ENCODE assay signal across 1 cellular context in the genomic region with DNA sequence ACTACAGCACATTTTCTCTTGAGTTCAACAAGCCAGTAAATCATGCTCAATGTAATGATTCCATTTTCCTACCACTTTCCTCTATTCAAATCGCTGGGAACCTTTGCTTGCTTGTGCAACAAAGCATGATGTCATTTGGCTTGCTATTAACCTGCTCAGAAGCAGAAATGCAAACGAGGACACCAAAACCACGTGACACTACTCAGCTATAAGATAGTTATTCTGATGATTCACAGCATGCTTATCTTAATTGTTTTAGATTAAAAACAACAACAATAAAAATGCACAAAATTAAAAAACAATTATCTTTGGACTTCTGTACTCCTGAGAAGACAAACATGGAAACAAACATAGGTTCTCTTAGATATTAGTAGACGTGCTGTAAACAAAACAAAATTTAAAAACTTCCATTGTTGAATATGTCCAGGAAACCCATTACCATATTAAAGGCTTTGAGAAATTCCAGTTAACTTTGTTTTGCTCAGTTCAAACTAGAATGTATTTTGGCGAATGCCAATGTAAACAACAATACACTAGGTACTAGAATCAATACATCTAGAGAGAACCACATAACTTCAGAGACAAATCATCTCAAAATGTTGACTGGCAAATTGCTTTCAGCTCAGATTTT.
TF ChIP-seq lines count a peak whose summit lies in the region.

No MANE protein-coding gene starts in this region.

TF ChIP-seq in GM23338, 12 proteins besides CTCF, POLR2A, EP300 and RAD21:
- TF ChIP-seq, protein P1, sequence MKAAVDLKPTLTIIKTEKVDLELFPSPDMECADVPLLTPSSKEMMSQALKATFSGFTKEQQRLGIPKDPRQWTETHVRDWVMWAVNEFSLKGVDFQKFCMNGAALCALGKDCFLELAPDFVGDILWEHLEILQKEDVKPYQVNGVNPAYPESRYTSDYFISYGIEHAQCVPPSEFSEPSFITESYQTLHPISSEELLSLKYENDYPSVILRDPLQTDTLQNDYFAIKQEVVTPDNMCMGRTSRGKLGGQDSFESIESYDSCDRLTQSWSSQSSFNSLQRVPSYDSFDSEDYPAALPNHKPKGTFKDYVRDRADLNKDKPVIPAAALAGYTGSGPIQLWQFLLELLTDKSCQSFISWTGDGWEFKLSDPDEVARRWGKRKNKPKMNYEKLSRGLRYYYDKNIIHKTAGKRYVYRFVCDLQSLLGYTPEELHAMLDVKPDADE (IDR thresholded peaks at IDR 0.05): no peak
- no peak for TF ChIP-seq ZNF114 (CRISPR knock-in tag; IDR thresholded peaks at IDR 0.05)
- TF ChIP-seq, protein P2, sequence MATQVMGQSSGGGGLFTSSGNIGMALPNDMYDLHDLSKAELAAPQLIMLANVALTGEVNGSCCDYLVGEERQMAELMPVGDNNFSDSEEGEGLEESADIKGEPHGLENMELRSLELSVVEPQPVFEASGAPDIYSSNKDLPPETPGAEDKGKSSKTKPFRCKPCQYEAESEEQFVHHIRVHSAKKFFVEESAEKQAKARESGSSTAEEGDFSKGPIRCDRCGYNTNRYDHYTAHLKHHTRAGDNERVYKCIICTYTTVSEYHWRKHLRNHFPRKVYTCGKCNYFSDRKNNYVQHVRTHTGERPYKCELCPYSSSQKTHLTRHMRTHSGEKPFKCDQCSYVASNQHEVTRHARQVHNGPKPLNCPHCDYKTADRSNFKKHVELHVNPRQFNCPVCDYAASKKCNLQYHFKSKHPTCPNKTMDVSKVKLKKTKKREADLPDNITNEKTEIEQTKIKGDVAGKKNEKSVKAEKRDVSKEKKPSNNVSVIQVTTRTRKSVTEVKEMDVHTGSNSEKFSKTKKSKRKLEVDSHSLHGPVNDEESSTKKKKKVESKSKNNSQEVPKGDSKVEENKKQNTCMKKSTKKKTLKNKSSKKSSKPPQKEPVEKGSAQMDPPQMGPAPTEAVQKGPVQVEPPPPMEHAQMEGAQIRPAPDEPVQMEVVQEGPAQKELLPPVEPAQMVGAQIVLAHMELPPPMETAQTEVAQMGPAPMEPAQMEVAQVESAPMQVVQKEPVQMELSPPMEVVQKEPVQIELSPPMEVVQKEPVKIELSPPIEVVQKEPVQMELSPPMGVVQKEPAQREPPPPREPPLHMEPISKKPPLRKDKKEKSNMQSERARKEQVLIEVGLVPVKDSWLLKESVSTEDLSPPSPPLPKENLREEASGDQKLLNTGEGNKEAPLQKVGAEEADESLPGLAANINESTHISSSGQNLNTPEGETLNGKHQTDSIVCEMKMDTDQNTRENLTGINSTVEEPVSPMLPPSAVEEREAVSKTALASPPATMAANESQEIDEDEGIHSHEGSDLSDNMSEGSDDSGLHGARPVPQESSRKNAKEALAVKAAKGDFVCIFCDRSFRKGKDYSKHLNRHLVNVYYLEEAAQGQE (IDR thresholded peaks at IDR 0.05; ENCODE audit: unreplicated experiment): no peak
- TF ChIP-seq, protein P3, sequence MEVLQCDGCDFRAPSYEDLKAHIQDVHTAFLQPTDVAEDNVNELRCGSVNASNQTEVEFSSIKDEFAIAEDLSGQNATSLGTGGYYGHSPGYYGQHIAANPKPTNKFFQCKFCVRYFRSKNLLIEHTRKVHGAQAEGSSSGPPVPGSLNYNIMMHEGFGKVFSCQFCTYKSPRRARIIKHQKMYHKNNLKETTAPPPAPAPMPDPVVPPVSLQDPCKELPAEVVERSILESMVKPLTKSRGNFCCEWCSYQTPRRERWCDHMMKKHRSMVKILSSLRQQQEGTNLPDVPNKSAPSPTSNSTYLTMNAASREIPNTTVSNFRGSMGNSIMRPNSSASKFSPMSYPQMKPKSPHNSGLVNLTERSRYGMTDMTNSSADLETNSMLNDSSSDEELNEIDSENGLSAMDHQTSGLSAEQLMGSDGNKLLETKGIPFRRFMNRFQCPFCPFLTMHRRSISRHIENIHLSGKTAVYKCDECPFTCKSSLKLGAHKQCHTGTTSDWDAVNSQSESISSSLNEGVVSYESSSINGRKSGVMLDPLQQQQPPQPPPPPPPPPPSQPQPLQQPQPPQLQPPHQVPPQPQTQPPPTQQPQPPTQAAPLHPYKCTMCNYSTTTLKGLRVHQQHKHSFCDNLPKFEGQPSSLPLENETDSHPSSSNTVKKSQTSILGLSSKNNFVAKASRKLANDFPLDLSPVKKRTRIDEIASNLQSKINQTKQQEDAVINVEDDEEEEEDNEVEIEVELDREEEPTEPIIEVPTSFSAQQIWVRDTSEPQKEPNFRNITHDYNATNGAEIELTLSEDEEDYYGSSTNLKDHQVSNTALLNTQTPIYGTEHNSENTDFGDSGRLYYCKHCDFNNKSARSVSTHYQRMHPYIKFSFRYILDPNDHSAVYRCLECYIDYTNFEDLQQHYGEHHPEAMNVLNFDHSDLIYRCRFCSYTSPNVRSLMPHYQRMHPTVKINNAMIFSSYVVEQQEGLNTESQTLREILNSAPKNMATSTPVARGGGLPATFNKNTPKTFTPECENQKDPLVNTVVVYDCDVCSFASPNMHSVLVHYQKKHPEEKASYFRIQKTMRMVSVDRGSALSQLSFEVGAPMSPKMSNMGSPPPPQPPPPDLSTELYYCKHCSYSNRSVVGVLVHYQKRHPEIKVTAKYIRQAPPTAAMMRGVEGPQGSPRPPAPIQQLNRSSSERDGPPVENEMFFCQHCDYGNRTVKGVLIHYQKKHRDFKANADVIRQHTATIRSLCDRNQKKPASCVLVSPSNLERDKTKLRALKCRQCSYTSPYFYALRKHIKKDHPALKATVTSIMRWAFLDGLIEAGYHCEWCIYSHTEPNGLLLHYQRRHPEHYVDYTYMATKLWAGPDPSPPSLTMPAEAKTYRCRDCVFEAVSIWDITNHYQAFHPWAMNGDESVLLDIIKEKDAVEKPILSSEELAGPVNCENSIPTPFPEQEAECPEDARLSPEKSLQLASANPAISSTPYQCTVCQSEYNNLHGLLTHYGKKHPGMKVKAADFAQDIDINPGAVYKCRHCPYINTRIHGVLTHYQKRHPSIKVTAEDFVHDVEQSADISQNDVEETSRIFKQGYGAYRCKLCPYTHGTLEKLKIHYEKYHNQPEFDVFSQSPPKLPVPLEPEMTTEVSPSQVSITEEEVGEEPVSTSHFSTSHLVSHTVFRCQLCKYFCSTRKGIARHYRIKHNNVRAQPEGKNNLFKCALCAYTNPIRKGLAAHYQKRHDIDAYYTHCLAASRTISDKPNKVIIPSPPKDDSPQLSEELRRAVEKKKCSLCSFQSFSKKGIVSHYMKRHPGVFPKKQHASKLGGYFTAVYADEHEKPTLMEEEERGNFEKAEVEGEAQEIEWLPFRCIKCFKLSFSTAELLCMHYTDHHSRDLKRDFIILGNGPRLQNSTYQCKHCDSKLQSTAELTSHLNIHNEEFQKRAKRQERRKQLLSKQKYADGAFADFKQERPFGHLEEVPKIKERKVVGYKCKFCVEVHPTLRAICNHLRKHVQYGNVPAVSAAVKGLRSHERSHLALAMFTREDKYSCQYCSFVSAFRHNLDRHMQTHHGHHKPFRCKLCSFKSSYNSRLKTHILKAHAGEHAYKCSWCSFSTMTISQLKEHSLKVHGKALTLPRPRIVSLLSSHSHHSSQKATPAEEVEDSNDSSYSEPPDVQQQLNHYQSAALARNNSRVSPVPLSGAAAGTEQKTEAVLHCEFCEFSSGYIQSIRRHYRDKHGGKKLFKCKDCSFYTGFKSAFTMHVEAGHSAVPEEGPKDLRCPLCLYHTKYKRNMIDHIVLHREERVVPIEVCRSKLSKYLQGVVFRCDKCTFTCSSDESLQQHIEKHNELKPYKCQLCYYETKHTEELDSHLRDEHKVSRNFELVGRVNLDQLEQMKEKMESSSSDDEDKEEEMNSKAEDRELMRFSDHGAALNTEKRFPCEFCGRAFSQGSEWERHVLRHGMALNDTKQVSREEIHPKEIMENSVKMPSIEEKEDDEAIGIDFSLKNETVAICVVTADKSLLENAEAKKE (CRISPR knock-in tag; IDR thresholded peaks at IDR 0.05): no peak
- TF ChIP-seq CREB1 (CRISPR knock-in tag; IDR thresholded peaks at IDR 0.05; ENCODE audit: low read depth): no peak
- TF ChIP-seq EZH2phosphoT487 (IDR thresholded peaks at IDR 0.05; ENCODE audit: unreplicated experiment): no peak
- TF ChIP-seq NANOG (IDR thresholded peaks at IDR 0.05; ENCODE audit: borderline replicate concordance): no peak
- no peak for TF ChIP-seq JUNB (IDR thresholded peaks at IDR 0.05; ENCODE audit: unreplicated experiment)
- TF ChIP-seq EZH2 (IDR thresholded peaks at IDR 0.05; ENCODE audit: low read depth, unreplicated experiment): no peak
- no peak for TF ChIP-seq STAT1 (IDR thresholded peaks at IDR 0.05; ENCODE audit: unreplicated experiment)
- TF ChIP-seq ZNF331 (CRISPR knock-in tag; IDR thresholded peaks at IDR 0.05; ENCODE audit: low read depth): no peak
- TF ChIP-seq POLR2AphosphoS5 (IDR thresholded peaks at IDR 0.05; ENCODE audit: low read depth): no peak
